Comparison of ENCODE assay signal across 8 cellular contexts in genomic region chr1:6634278-6635052, GRCh38. TPM values are rescaled to one million over a fixed set of nuclear protein-coding genes. Genes with fewer than 3 reads are reported as not detected.
DNase-seq lines count a peak whose midpoint lies in the region; ATAC-seq and TF ChIP-seq lines count a peak whose summit lies in the region.

No MANE protein-coding gene starts in this region.

- no peaks in the 10 kb centered on the region for H3K27me3 Mint-ChIP-seq in brain

- ATAC-seq in SK-N-SH treated with all-trans-retinoic acid at 6 μM for 48 hours = peak; percentile 76
- peak; percentile 94 for ATAC-seq in left lobe of liver
- no peak for ATAC-seq in GM19463 (IDR thresholded peaks at IDR 0.05; ENCODE audit: unreplicated experiment)
- no peak for ATAC-seq in HG03025 (IDR thresholded peaks at IDR 0.05; ENCODE audit: low FRiP score, unreplicated experiment)

- H3K4me3 Mint-ChIP-seq in brain = no peak overlapping the region

- H3K27ac Mint-ChIP-seq in brain = peak overlapping the region in 1 of 5 experiments; percentile 83

- H3K9me3 Mint-ChIP-seq in brain = no peaks in the 10 kb centered on the region

- TF ChIP-seq CTCF in brain (conservative IDR thresholded peaks at IDR 0.05) = peak; percentile 44 to 51

- peaks cover 3% of the 10 kb centered on the region for H3K4me1 Mint-ChIP-seq in brain

- peaks cover 56% of the 10 kb centered on the region for H3K36me3 Mint-ChIP-seq in brain

- DNase-seq in activated gamma-delta T cell treated with Interleukin-2 at 50 U/mL for 16 hours (peak; percentile 40), activated gamma-delta T cell (lab: John Stamatoyannopoulos, UW) (no peak), left lobe of liver (ENCODE audit: low spot score) (peak; percentile 82)
- DNase-seq in stimulated activated naive CD4-positive, alpha-beta T cell treated with Interleukin-2 at 50 U/mL for 16 hours (lab: John Stamatoyannopoulos, UW) = peak; percentile 28

TF ChIP-seq in SK-N-SH treated with all-trans-retinoic acid at 6 μM for 48 hours, 23 proteins besides CTCF, POLR2A, EP300 and RAD21:
- no peak for TF ChIP-seq RARB (CRISPR knock-in tag; IDR thresholded peaks at IDR 0.05)
- no peak for TF ChIP-seq ZNF565 (CRISPR knock-in tag; conservative IDR thresholded peaks at IDR 0.05; ENCODE audit: low read depth)
- no peak for TF ChIP-seq TCF4 (CRISPR knock-in tag; IDR thresholded peaks at IDR 0.05; ENCODE audit: borderline replicate concordance)
- no peak for TF ChIP-seq GLIS3 (CRISPR knock-in tag; IDR thresholded peaks at IDR 0.05)
- no peak for TF ChIP-seq ZFP30 (CRISPR knock-in tag; IDR thresholded peaks at IDR 0.05)
- no peak for TF ChIP-seq TSHZ2 (CRISPR knock-in tag; IDR thresholded peaks at IDR 0.05)
- no peak for TF ChIP-seq CREB5 (CRISPR knock-in tag; IDR thresholded peaks at IDR 0.05; ENCODE audit: low read depth)
- TF ChIP-seq ZC3H10 (CRISPR knock-in tag; IDR thresholded peaks at IDR 0.05) = no peak

RNA-seq across cellular contexts. Expression of gene THAP3, which starts 9.8 kb away (rescaled TPM):
- 28.1 TPM for polyA plus RNA-seq in brain (ENCODE audit: insufficient read depth, low read depth, low replicate concordance)
- 9.7 TPM for total RNA-seq in left lobe of liver

RNA-seq across cellular contexts. Expression of gene PHF13, which starts 20.9 kb away (rescaled TPM):
- polyA plus RNA-seq in brain (ENCODE audit: insufficient read depth, low read depth, low replicate concordance) = 31.7 TPM
- total RNA-seq in left lobe of liver = 5.5 TPM

RNA-seq across cellular contexts. Expression of gene KLHL21, which starts 31.8 kb away (rescaled TPM):
- polyA plus RNA-seq in brain (ENCODE audit: insufficient read depth, low read depth, low replicate concordance) = 22.0 TPM
- total RNA-seq in left lobe of liver = 20.0 TPM

RNA-seq across cellular contexts. Expression of gene ZBTB48, which starts 54.7 kb away (rescaled TPM):
- polyA plus RNA-seq in brain (ENCODE audit: insufficient read depth, low read depth, low replicate concordance) = 24.0 TPM
- 38.4 TPM for total RNA-seq in left lobe of liver

Comparison
In these comparisons a context has a peak if more than half of its experiments do, and no peak if none do; other contexts are left out.
1. ATAC-seq: peak in SK-N-SH treated with all-trans-retinoic acid at 6 μM for 48 hours (single experiment) and left lobe of liver (single experiment); none in GM19463 (single experiment) and HG03025 (single experiment).